Comparison of ENCODE assay signal across 1 cellular context in the genomic region with DNA sequence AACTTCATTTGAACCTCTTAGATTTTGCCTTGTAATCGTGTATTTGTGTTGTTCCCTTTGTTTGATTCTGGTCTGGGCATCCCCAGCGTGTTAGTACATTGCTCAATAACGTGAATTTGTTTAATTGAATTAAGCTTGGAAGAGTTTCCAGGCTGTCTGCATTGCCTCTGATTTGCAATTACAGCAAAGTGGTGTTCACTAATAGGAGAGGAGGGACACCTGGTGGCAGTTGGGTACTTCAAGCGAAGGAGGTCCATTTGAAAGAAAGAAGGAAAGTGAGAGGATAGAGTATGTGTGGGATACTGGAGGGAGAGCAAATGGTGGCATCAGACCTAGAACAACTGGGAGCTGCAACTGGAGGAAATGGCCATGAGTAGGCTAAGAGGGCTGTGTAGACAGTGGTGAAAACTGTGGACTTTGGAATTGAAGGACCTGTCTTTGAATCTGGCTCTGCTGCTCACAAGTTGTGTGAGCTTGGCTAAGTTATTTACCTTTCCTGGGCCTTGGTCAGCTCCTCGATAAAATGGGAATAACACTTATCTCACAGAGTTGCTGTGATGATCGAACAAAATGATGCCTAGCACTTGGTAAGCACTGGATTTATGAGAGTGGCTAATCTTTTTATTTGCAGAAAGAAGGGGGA.
TF ChIP-seq lines count a peak whose summit lies in the region.

No MANE protein-coding gene starts in this region.

TF ChIP-seq in GM23338, 12 proteins besides CTCF, POLR2A, EP300 and RAD21 (continued from another document):
- TF ChIP-seq EZH2phosphoT487 (IDR thresholded peaks at IDR 0.05; ENCODE audit: unreplicated experiment) (no peak), STAT1 (IDR thresholded peaks at IDR 0.05; ENCODE audit: unreplicated experiment) (no peak), CREB1 (CRISPR knock-in tag; IDR thresholded peaks at IDR 0.05; ENCODE audit: low read depth) (no peak), POLR2AphosphoS5 (IDR thresholded peaks at IDR 0.05; ENCODE audit: low read depth) (no peak), NANOG (IDR thresholded peaks at IDR 0.05; ENCODE audit: borderline replicate concordance) (no peak), ETS1 (IDR thresholded peaks at IDR 0.05) (no peak), ZNF462 (CRISPR knock-in tag; IDR thresholded peaks at IDR 0.05) (no peak), EZH2 (IDR thresholded peaks at IDR 0.05; ENCODE audit: low read depth, unreplicated experiment) (no peak), JUNB (IDR thresholded peaks at IDR 0.05; ENCODE audit: unreplicated experiment) (no peak)
TF ChIP-seq in GM23338: peak in this region for 0.
